ENCODE assay signal across 16 cellular contexts in the genomic region with DNA sequence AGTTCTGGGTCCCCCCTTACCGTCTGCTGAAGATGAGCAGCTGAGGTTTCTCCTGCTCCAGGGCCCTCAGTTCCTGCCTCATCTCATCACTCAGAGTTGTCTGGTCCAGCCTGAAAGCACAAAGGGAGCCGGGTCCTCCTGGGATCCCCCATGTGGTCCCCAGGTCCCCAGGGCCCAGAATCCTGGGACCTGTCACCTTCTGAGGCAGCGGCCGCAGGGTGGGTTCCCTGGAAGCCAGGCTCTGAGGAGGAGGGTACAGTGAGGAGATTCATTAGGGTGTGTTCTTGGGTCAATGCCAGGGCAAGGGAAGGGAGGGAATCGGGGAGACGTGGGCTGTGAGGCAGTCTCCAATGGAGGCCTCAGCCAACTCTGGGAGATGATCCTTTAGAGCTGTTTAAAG. TPM values are rescaled to one million over a fixed set of nuclear protein-coding genes. Genes with fewer than 3 reads are reported as not detected.
DNase-seq lines count a peak whose midpoint lies in the region; ATAC-seq, FAIRE-seq and TF ChIP-seq lines count a peak whose summit lies in the region.
"Had no signal": no experiment of that assay in that cellular context is flagged by ENCODE, and none has a peak within 500 bp of the region (broad histone marks: within the 10 kb centered on the region; RNA-seq: fewer than 3 reads in every experiment).

No MANE protein-coding gene starts in this region.

- no peak overlapping the region for H3K9ac ChIP-seq in astrocyte (ENCODE audit: low read length)
- H3K9ac ChIP-seq in neuronal stem cell (ENCODE audit: low read depth, low read length, poor library complexity) = no peak overlapping the region

- no peaks in the 10 kb centered on the region for H3K27me3 Mint-ChIP-seq in activated naive CD8-positive, alpha-beta T cell
- H3K27me3 Mint-ChIP-seq in activated naive CD8-positive, alpha-beta T cell treated with anti-CD3 and anti-CD28 coated beads for 36 hours = no peaks in the 10 kb centered on the region
- peaks cover 7% of the 10 kb centered on the region for H3K27me3 Mint-ChIP-seq in astrocyte (ENCODE audit: low read depth, unreplicated experiment)
- peaks cover 0 to 8% of the 10 kb centered on the region in 2 donors for H3K27me3 Mint-ChIP-seq in CD8-positive, alpha-beta memory T cell
- H3K27me3 Mint-ChIP-seq: B cell had no signal

- TF ChIP-seq CTCF in astrocyte (IDR thresholded peaks at IDR 0.05; ENCODE audit: insufficient read depth, low read depth, low read length) = no peak

- H3K4me3 Mint-ChIP-seq in activated naive CD8-positive, alpha-beta T cell = no peak overlapping the region
- no peak overlapping the region for H3K4me3 Mint-ChIP-seq in activated naive CD8-positive, alpha-beta T cell treated with anti-CD3 and anti-CD28 coated beads for 36 hours
- no peak overlapping the region for H3K4me3 Mint-ChIP-seq in astrocyte (ENCODE audit: unreplicated experiment)
- H3K4me3 Mint-ChIP-seq in CD8-positive, alpha-beta memory T cell = no peak overlapping the region
- H3K4me3 Mint-ChIP-seq: B cell, HFFc6 had no signal

- peaks cover 17% of the 10 kb centered on the region for H3K4me1 ChIP-seq in astrocyte (ENCODE audit: insufficient read depth, low read length)
- H3K4me1 ChIP-seq in neuronal stem cell (ENCODE audit: control insufficient read depth in 2 of 2, insufficient read depth in 1 of 2, low read depth in 1 of 2, low read length in 2 of 2) = peaks cover 0 to 4% of the 10 kb centered on the region in 2 donors
- no peaks in the 10 kb centered on the region for H3K4me1 ChIP-seq in CD8-positive, alpha-beta memory T cell (ENCODE audit: insufficient read depth, low read length)

- POLR2A ChIA-PET in CD8-positive, alpha-beta memory T cell (lab: Charles Lee) = no interaction called here

- H3K9me3 ChIP-seq in astrocyte (ENCODE audit: insufficient read depth, low read depth, low read length) (no peaks in the 10 kb centered on the region), neuronal stem cell (replicated peaks in 1 of 2; ENCODE audit: control insufficient read depth in 2 of 2, insufficient read depth in 1 of 2, low read depth in 1 of 2, low read length in 2 of 2) (no peaks in the 10 kb centered on the region)
- no peaks in the 10 kb centered on the region for H3K9me3 ChIP-seq in CD8-positive, alpha-beta memory T cell (ENCODE audit: low read length)
- H3K9me3 ChIP-seq: MG63 had no signal

- FAIRE-seq in astrocyte (lab: Jason Lieb, UNC) = no peak

- H3K36me3 Mint-ChIP-seq in activated naive CD8-positive, alpha-beta T cell = peaks cover 4% of the 10 kb centered on the region
- H3K36me3 Mint-ChIP-seq in activated naive CD8-positive, alpha-beta T cell treated with anti-CD3 and anti-CD28 coated beads for 36 hours = peaks cover 9% of the 10 kb centered on the region
- H3K36me3 Mint-ChIP-seq in astrocyte (ENCODE audit: low read depth, unreplicated experiment) = peaks cover 2% of the 10 kb centered on the region
- peaks cover 6 to 93% (median 27%) of the 10 kb centered on the region in 3 donors for H3K36me3 Mint-ChIP-seq in CD8-positive, alpha-beta memory T cell

- no CpG with 5 or more reads among the region's 6 CpGs for WGBS in neuronal stem cell (ENCODE audit: extremely low coverage in 2 of 2, insufficient read length in 2 of 2, insufficient replicate concordance in 1 of 2), 2 donors

- H4K8ac ChIP-seq in neuronal stem cell (ENCODE audit: low read depth, low read length) = no peak overlapping the region

- no peak overlapping the region for H2AFZ ChIP-seq in astrocyte (ENCODE audit: low read depth, low read length)
- H2AFZ ChIP-seq in neuronal stem cell (ENCODE audit: low read length) = no peak overlapping the region
- H2AFZ ChIP-seq: PC-9 had no signal

- peak overlapping the region; percentile 72 for H3K18ac ChIP-seq in neuronal stem cell (ENCODE audit: low read length)

- H3K36me3 ChIP-seq in astrocyte (ENCODE audit: insufficient read depth, low read length) = no peaks in the 10 kb centered on the region
- H3K36me3 ChIP-seq in neuronal stem cell (replicated peaks in 1 of 2; ENCODE audit: control insufficient read depth in 2 of 2, insufficient read depth in 2 of 2, low read length in 2 of 2) = no peaks in the 10 kb centered on the region
- peaks cover 54% of the 10 kb centered on the region for H3K36me3 ChIP-seq in CD8-positive, alpha-beta memory T cell (ENCODE audit: insufficient read depth, low read length)
- H3K36me3 ChIP-seq: MG63 had no signal

- H2BK15ac ChIP-seq in neuronal stem cell (ENCODE audit: low read length) = no peak overlapping the region

- no peak overlapping the region for H3K4ac ChIP-seq in neuronal stem cell (ENCODE audit: low read length)

- H3K27ac ChIP-seq in astrocyte (ENCODE audit: low read depth, low read length) (no peak overlapping the region), neuronal stem cell (replicated peaks; ENCODE audit: low read length) (no peak overlapping the region)
- H3K27ac ChIP-seq in CD8-positive, alpha-beta memory T cell (ENCODE audit: low read depth, low read length) = no peak overlapping the region
- H3K27ac ChIP-seq: PC-9 had no signal

- no peak for ATAC-seq in HG03439 (IDR thresholded peaks at IDR 0.05; ENCODE audit: unreplicated experiment)

- no peak overlapping the region for H4K91ac ChIP-seq in neuronal stem cell (ENCODE audit: low read depth, low read length, poor library complexity)

- H3K79me1 ChIP-seq in neuronal stem cell (ENCODE audit: low read depth, low read length) = no peaks in the 10 kb centered on the region

- no peak overlapping the region for H3K4me3 ChIP-seq in astrocyte (ENCODE audit: insufficient read depth, low read depth, low read length)
- H3K4me3 ChIP-seq in neuronal stem cell (ENCODE audit: low read length in 2 of 2) = no peak overlapping the region
- no peak overlapping the region for H3K4me3 ChIP-seq in CD8-positive, alpha-beta memory T cell (ENCODE audit: low read length)
- H3K4me3 ChIP-seq: MG63, PC-9 had no signal

- no peaks in the 10 kb centered on the region for H3K9me3 Mint-ChIP-seq in activated naive CD8-positive, alpha-beta T cell (ENCODE audit: low read depth)
- no peaks in the 10 kb centered on the region for H3K9me3 Mint-ChIP-seq in activated naive CD8-positive, alpha-beta T cell treated with anti-CD3 and anti-CD28 coated beads for 36 hours
- H3K9me3 Mint-ChIP-seq in astrocyte (ENCODE audit: unreplicated experiment) = peaks cover 3% of the 10 kb centered on the region
- H3K9me3 Mint-ChIP-seq in CD8-positive, alpha-beta memory T cell = no peaks in the 10 kb centered on the region
- H3K9me3 Mint-ChIP-seq: HFFc6 had no signal

- H4K20me1 ChIP-seq in astrocyte (ENCODE audit: insufficient read depth, low read length) = no peaks in the 10 kb centered on the region

- H3K14ac ChIP-seq in neuronal stem cell (ENCODE audit: low read length) = no peak overlapping the region

- H3K4me2 ChIP-seq in astrocyte (ENCODE audit: low read length) (peak overlapping the region; percentile 41), neuronal stem cell (ENCODE audit: insufficient read depth, low read length, poor library complexity, severe bottlenecking) (no peak overlapping the region)
- H3K4me2 ChIP-seq: PC-9 had no signal

- H3K79me2 ChIP-seq in astrocyte (ENCODE audit: insufficient read depth, low read length) = no peaks in the 10 kb centered on the region

- CTCF ChIA-PET in CD8-positive, alpha-beta memory T cell (lab: Charles Lee) = no interaction called here

- H3K4me1 Mint-ChIP-seq in activated naive CD8-positive, alpha-beta T cell (ENCODE audit: low read depth) = no peaks in the 10 kb centered on the region
- no peaks in the 10 kb centered on the region for H3K4me1 Mint-ChIP-seq in activated naive CD8-positive, alpha-beta T cell treated with anti-CD3 and anti-CD28 coated beads for 36 hours
- H3K4me1 Mint-ChIP-seq in astrocyte (ENCODE audit: low read depth, unreplicated experiment) = peaks cover 7% of the 10 kb centered on the region
- peaks cover 0 to 2% (median 0%) of the 10 kb centered on the region in 3 donors for H3K4me1 Mint-ChIP-seq in CD8-positive, alpha-beta memory T cell
- H3K4me1 Mint-ChIP-seq: B cell had no signal

- no peak overlapping the region for H2BK12ac ChIP-seq in neuronal stem cell (ENCODE audit: low read length)

- H3K27me3 ChIP-seq in astrocyte (ENCODE audit: insufficient read depth, low read length) (no peaks in the 10 kb centered on the region), neuronal stem cell (ENCODE audit: control insufficient read depth in 3 of 3, insufficient read depth in 3 of 3, low read depth in 1 of 3, low read length in 3 of 3) (no peaks in the 10 kb centered on the region)
- H3K27me3 ChIP-seq in CD8-positive, alpha-beta memory T cell (ENCODE audit: insufficient read depth, low read length, poor library complexity, severe bottlenecking) = no peaks in the 10 kb centered on the region
- H3K27me3 ChIP-seq: MG63 had no signal

- H2BK5ac ChIP-seq in neuronal stem cell (ENCODE audit: low read length) = no peak overlapping the region

- H3K23ac ChIP-seq in neuronal stem cell (ENCODE audit: low read depth, low read length, poor library complexity) = no peak overlapping the region

- no peak overlapping the region for H2BK120ac ChIP-seq in neuronal stem cell (ENCODE audit: low read depth, low read length)

- DNase-seq in activated naive CD8-positive, alpha-beta T cell treated with anti-CD3 and anti-CD28 coated beads for 36 hours = no peak
- no peak for DNase-seq in astrocyte (ENCODE audit: low read depth)
- DNase-seq in neuronal stem cell (ENCODE audit: low spot score) = no peak
- no peak for DNase-seq in KG1 (lab: John Stamatoyannopoulos, UW)
- no peak for DNase-seq in CD8-positive, alpha-beta memory T cell
- DNase-seq: GF-D8, GOT3, HFFc6, MG63, NCI-H1092 treated with DMSO at 0.1 percent for 48 hours, NCI-H1694 treated with DMSO at 0.1 percent for 48 hours, NCI-H748 treated with DMSO at 0.1 percent for 48 hours, PC-9 had no signal

- H2AK5ac ChIP-seq in neuronal stem cell (ENCODE audit: low read depth, low read length) = no peak overlapping the region

- H3K27ac Mint-ChIP-seq in activated naive CD8-positive, alpha-beta T cell = peak overlapping the region; percentile 73
- no peak overlapping the region for H3K27ac Mint-ChIP-seq in activated naive CD8-positive, alpha-beta T cell treated with anti-CD3 and anti-CD28 coated beads for 36 hours
- peak overlapping the region; percentile 58 for H3K27ac Mint-ChIP-seq in astrocyte (ENCODE audit: unreplicated experiment)
- H3K27ac Mint-ChIP-seq in CD8-positive, alpha-beta memory T cell = peak overlapping the region in 3 of 8 donors; percentile 17 to 80 (median 77)
- H3K27ac Mint-ChIP-seq: B cell, HFFc6 had no signal

RNA-seq across cellular contexts. Expression of gene NLRP1, which starts 47.5 kb away (rescaled TPM):
- total RNA-seq in activated naive CD8-positive, alpha-beta T cell treated with anti-CD3 and anti-CD28 coated beads for 36 hours = 10 to 100 TPM; 17.2 to 18.8 TPM
- 37.5 and 48.1 TPM in 2 replicates for total RNA-seq in astrocyte
- 76.9 TPM for polyA plus RNA-seq in neuronal stem cell (2013, experiment 1 of 2)
- polyA plus RNA-seq in neuronal stem cell (2013, experiment 2 of 2) = 73.7 TPM
- 10 to 100 TPM; 33.8 to 35.2 TPM for total RNA-seq in CD8-positive, alpha-beta memory T cell
- 37.6 TPM for polyA plus RNA-seq in CD8-positive, alpha-beta memory T cell

RNA-seq across cellular contexts. Expression of gene MIS12, which starts 50.5 kb away (rescaled TPM):
- total RNA-seq in activated naive CD8-positive, alpha-beta T cell treated with anti-CD3 and anti-CD28 coated beads for 36 hours = 10 to 100 TPM; 44.3 to 45.5 TPM
- total RNA-seq in astrocyte = 12.2 and 13.1 TPM in 2 replicates
- polyA plus RNA-seq in neuronal stem cell (2013, experiment 1 of 2) = 24.0 TPM
- 25.1 TPM for polyA plus RNA-seq in neuronal stem cell (2013, experiment 2 of 2)
- total RNA-seq in CD8-positive, alpha-beta memory T cell = 10 to 100 TPM; 47.3 to 48.1 TPM
- polyA plus RNA-seq in CD8-positive, alpha-beta memory T cell = 21.7 TPM

RNA-seq across cellular contexts. Expression of gene DERL2, which starts 50.9 kb away (rescaled TPM):
- 10 to 100 TPM; 71.8 to 77.6 TPM for total RNA-seq in activated naive CD8-positive, alpha-beta T cell treated with anti-CD3 and anti-CD28 coated beads for 36 hours
- total RNA-seq in astrocyte = 90.1 and 99.6 TPM in 2 replicates
- polyA plus RNA-seq in neuronal stem cell (2013, experiment 1 of 2) = 19.3 TPM
- 21.1 TPM for polyA plus RNA-seq in neuronal stem cell (2013, experiment 2 of 2)
- total RNA-seq in CD8-positive, alpha-beta memory T cell = 10 to 100 TPM; 92.0 to 98.3 TPM
- 89.8 TPM for polyA plus RNA-seq in CD8-positive, alpha-beta memory T cell
